In genomic region chr9:114185570-114185969, GRCh38 we compare ENCODE assay signal across 14 cellular contexts.
"Had no signal": no experiment of that assay in that cellular context is flagged by ENCODE, and none has a peak within 500 bp of the region (broad histone marks: within the 10 kb centered on the region; RNA-seq: fewer than 3 reads in every experiment).

No MANE protein-coding gene starts in this region.

- H3K36me3 ChIP-seq: colonic mucosa, heart left ventricle, ovary, right atrium auricular region, tibial artery, upper lobe of left lung, uterus had no signal

- H3K27me3 ChIP-seq: colonic mucosa, heart left ventricle, ovary, right atrium auricular region, tibial artery, upper lobe of left lung, uterus had no signal

- ATAC-seq: heart left ventricle; mucosa of descending colon; naive thymus-derived CD8-positive, alpha-beta T cell had no signal

- H3K4me3 ChIP-seq: colonic mucosa, heart left ventricle, mucosa of descending colon, ovary, right atrium auricular region, tibial artery, upper lobe of left lung, uterus had no signal

- DNase-seq: colonic mucosa; dermis blood vessel endothelial cell; hippocampal formation; mucosa of descending colon; naive thymus-derived CD8-positive, alpha-beta T cell; nucleus accumbens; small intestine; stimulated activated CD4-positive, alpha-beta T cell treated with anti-CD3 and anti-CD28 coated beads, Interleukin-2, amount 100 ng/mL, for 48 hours; tibial artery; upper lobe of left lung; uterus had no signal

- H3K4me1 ChIP-seq: colonic mucosa had no signal

- H3K27ac ChIP-seq: colonic mucosa, heart left ventricle, ovary, right atrium auricular region, tibial artery, upper lobe of left lung, uterus had no signal

- H3K9me3 ChIP-seq: colonic mucosa had no signal
